14 cellular contexts compared by ENCODE assay signal in the genomic region with DNA sequence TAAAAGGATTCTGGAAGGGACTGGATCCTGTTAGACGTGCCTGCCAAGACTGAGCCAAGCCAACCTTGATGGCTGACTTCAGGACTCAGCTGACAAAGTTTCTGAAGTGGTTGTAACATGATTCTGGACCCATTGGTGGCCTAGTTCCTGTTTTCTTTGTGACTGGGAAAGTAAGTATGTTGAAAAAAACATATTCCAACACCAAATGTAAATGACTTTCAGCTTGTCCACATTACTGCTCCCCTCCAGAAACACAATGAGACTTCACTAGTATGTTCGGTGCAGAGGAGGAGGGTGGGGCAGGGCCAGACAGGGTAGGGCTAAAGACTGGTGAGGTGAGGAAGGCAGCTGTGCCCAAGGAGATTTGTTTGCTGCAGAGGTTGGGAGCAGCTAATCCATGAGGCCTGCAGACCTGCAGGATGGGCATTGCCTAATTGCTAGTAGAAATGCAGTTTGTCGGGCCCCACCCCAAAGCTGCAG. TPM values are rescaled to one million over a fixed set of nuclear protein-coding genes. Genes with fewer than 3 reads are reported as not detected.
DNase-seq lines count a peak whose midpoint lies in the region; ATAC-seq and TF ChIP-seq lines count a peak whose summit lies in the region.
"Had no signal": no experiment of that assay in that cellular context is flagged by ENCODE, and none has a peak within 500 bp of the region (broad histone marks: within the 10 kb centered on the region; RNA-seq: fewer than 3 reads in every experiment).

No MANE protein-coding gene starts in this region.

- H3K79me1 ChIP-seq in IMR-90 (ENCODE audit: low read depth in 1 of 2, low read length in 2 of 2) = peaks cover 15 to 63% of the 10 kb centered on the region in 2 experiments

- H3K4me1 ChIP-seq in IMR-90 (ENCODE audit: control insufficient read depth, insufficient read depth, low read length) = peaks cover 26% of the 10 kb centered on the region
- H3K4me1 ChIP-seq in left ventricle myocardium inferior = peaks cover 42% of the 10 kb centered on the region
- H3K4me1 ChIP-seq in skeletal muscle tissue (ENCODE audit: control insufficient read depth in 3 of 3, insufficient read depth in 3 of 3, low read length in 3 of 3) = peaks cover 33 to 42% (median 37%) of the 10 kb centered on the region in 3 donors

- H2BK20ac ChIP-seq in IMR-90 (ENCODE audit: low read depth, low read length) = no peak overlapping the region

- peak overlapping the region; percentile 25; the same call in 1 of the 3 replicates for H2BK15ac ChIP-seq in IMR-90 (ENCODE audit: low read depth, low read length)

- no peak overlapping the region; the same call in 1 of the 2 replicates for H3K9ac ChIP-seq in IMR-90 (ENCODE audit: low read depth, low read length)
- peak overlapping the region in 2 of 3 donors; percentile 48 to 74 for H3K9ac ChIP-seq in skeletal muscle tissue (ENCODE audit: low read depth in 1 of 3, low read length in 3 of 3)

- peak overlapping the region; percentile 72 for H2AK9ac ChIP-seq in IMR-90 (replicated peaks; ENCODE audit: low read depth, low read length, poor library complexity)

- H3K27ac ChIP-seq in IMR-90 (ENCODE audit: insufficient read depth, low read length) = peak overlapping the region; percentile 85; the same call in 1 of the 2 replicates
- peak overlapping the region; percentile 67 for H3K27ac ChIP-seq in left ventricle myocardium inferior (replicated peaks)
- H3K27ac ChIP-seq in skeletal muscle tissue (ENCODE audit: low read depth, low read length) = peak overlapping the region; percentile 74
- H3K27ac ChIP-seq: SJSA1, stomach had no signal

- H3K14ac ChIP-seq in IMR-90 (replicated peaks; ENCODE audit: low read depth, low read length) = peak overlapping the region; percentile 76; the same call in 1 of the 2 replicates

- H3K36me3 ChIP-seq in IMR-90 (ENCODE audit: control insufficient read depth, insufficient read depth, low read length) = peaks cover 51% of the 10 kb centered on the region
- H3K36me3 ChIP-seq in left ventricle myocardium inferior = peaks cover 91% of the 10 kb centered on the region
- peaks cover 44 to 63% (median 55%) of the 10 kb centered on the region in 3 donors for H3K36me3 ChIP-seq in skeletal muscle tissue (ENCODE audit: control insufficient read depth in 3 of 3, insufficient read depth in 3 of 3, low read length in 3 of 3)

- WGBS in IMR-90 (ENCODE audit: extremely low coverage in 2 of 2, insufficient read length in 1 of 2), 2 experiments = 40% methylated on average over 1 of the region's 3 CpGs; no CpG with 5 or more reads in 1 of the 2 experiments

- peak; percentile 63 for ATAC-seq in IMR-90 (ENCODE audit: low read depth)
- no peak for ATAC-seq in HG03280 (IDR thresholded peaks at IDR 0.05; ENCODE audit: unreplicated experiment)

- in situ Hi-C loops in IMR-90 (cut with MboI; ENCODE audit: low sequenced_read_pairs) = no loop called here
- in situ Hi-C loops in astrocyte of the spinal cord (cut with HindIII; ENCODE audit: low sequenced_read_pairs) = no loop called here

- H4K20me1 ChIP-seq in IMR-90 (ENCODE audit: insufficient read depth, low read length) = peaks cover 5% of the 10 kb centered on the region

- H3K4ac ChIP-seq in IMR-90 (ENCODE audit: low read depth, low read length) = peak overlapping the region; percentile 80

- dilution Hi-C loops in IMR-90 (cut with HindIII; ENCODE audit: low sequenced_read_pairs, unreplicated experiment) = no loop called here

- peak overlapping the region; percentile 58 for H3K18ac ChIP-seq in IMR-90 (ENCODE audit: low read depth, low read length)

- H2AFZ ChIP-seq in IMR-90 (replicated peaks; ENCODE audit: low read length, poor library complexity) = peak overlapping the region; percentile 12

- intact Hi-C loops in IMR-90 (cut with micrococcal nuclease) (no loop called here), left ventricle myocardium inferior (cut with micrococcal nuclease) (no loop called here)

- H3K27me3 ChIP-seq in IMR-90 (ENCODE audit: control insufficient read depth, insufficient read depth, low read length) (no peaks in the 10 kb centered on the region), left ventricle myocardium inferior (ENCODE audit: low read depth) (no peaks in the 10 kb centered on the region), skeletal muscle tissue (ENCODE audit: control insufficient read depth in 3 of 3, insufficient read depth in 3 of 3, low read length in 3 of 3) (no peaks in the 10 kb centered on the region)
- H3K27me3 ChIP-seq: SJSA1, stomach had no signal

- peaks cover 26% of the 10 kb centered on the region for H3K9me1 ChIP-seq in IMR-90 (ENCODE audit: insufficient read depth, low read length)

- H4K8ac ChIP-seq in IMR-90 (ENCODE audit: low read depth in 2 of 2, low read length in 2 of 2) = peak overlapping the region in 1 of 2 experiments; percentile 27; a peak in 1 of 4 replicates

- peak overlapping the region; percentile 54 for H2BK120ac ChIP-seq in IMR-90 (ENCODE audit: low read depth, low read length)

- DNase-seq in IMR-90 = peak; percentile 62
- DNase-seq in astrocyte of the spinal cord (ENCODE audit: low read depth, low spot score) = peak; percentile 71
- no peak for DNase-seq in left ventricle myocardium inferior
- DNase-seq in GOT3 (lab: John Stamatoyannopoulos, UW) = no peak
- DNase-seq in activated gamma-delta T cell (lab: John Stamatoyannopoulos, UW) = no peak
- DNase-seq in NCI-H1417 treated with DMSO at 0.1 percent for 48 hours (lab: John Stamatoyannopoulos, UW) = no peak
- DNase-seq: NCI-H1417, NCI-H774, occipital lobe, stomach had no signal

- peak overlapping the region; percentile 38 for H4K91ac ChIP-seq in IMR-90 (ENCODE audit: insufficient read depth, low read depth, low read length)

- POLR2A ChIA-PET in IMR-90 (lab: Charles Lee; ENCODE audit: unreplicated experiment) = interaction anchor here (0.8 kb wide), 1 partner anchor 27 kb away, joined by 4 read pairs; a partner anchor contains a TSS

- H3K4me3 ChIP-seq in IMR-90 (ENCODE audit: insufficient read depth, low read depth, low read length) (no peak overlapping the region), astrocyte of the spinal cord (ENCODE audit: low read depth, low read length) (no peak overlapping the region), left ventricle myocardium inferior (no peak overlapping the region), skeletal muscle tissue (ENCODE audit: low read length in 3 of 3) (peak overlapping the region in 2 of 3 donors; percentile 24 to 40)
- H3K4me3 ChIP-seq: lung, SJSA1, stomach had no signal

- H3K56ac ChIP-seq in IMR-90 (ENCODE audit: extremely low read depth, insufficient read depth, low read length) = no peak overlapping the region

- H4K5ac ChIP-seq in IMR-90 (ENCODE audit: low read depth, low read length) = peak overlapping the region; percentile 50

- H3K9me3 ChIP-seq in IMR-90 (ENCODE audit: control insufficient read depth, insufficient read depth, low read length) = 0 out of 2 replicates have a peak, but pooled peaks cover 2% of the 10 kb centered on the region
- H3K9me3 ChIP-seq in left ventricle myocardium inferior (replicated peaks) = no peaks in the 10 kb centered on the region
- no peaks in the 10 kb centered on the region for H3K9me3 ChIP-seq in skeletal muscle tissue (ENCODE audit: control insufficient read depth in 3 of 3, low read length in 3 of 3)
- H3K9me3 ChIP-seq: SJSA1, stomach had no signal

- CTCF ChIA-PET in IMR-90 (lab: Yijun Ruan, JAX) = interaction anchor here (0.7 to 1.1 kb wide), 2 partner anchors 8 to 12 kb away, joined by 3 read pairs; no protein-coding TSS in a partner anchor

- no peak for TF ChIP-seq RAD21 in IMR-90 (IDR thresholded peaks at IDR 0.05; ENCODE audit: low read length)

- TF ChIP-seq POLR2A in IMR-90 (IDR thresholded peaks at IDR 0.05; ENCODE audit: low read depth, low read length) = no peak

- no TSS peak for BruUV-seq in IMR-90 (replicated peaks; lab: Mats Ljungman, UMichigan)

- peak overlapping the region; percentile 77; the same call in 1 of the 2 replicates for H2AK5ac ChIP-seq in IMR-90 (ENCODE audit: low read depth, low read length)

- peak overlapping the region; percentile 78 for H2BK5ac ChIP-seq in IMR-90 (ENCODE audit: low read depth, low read length, poor library complexity, severe bottlenecking)

- TF ChIP-seq CTCF in IMR-90 (conservative IDR thresholded peaks at IDR 0.05; ENCODE audit: low read depth, low read length) (no peak), astrocyte of the spinal cord (IDR thresholded peaks at IDR 0.05; ENCODE audit: low read depth, low read length) (no peak), left ventricle myocardium inferior (IDR thresholded peaks at IDR 0.05; ENCODE audit: borderline replicate concordance) (no peak)

- no peak overlapping the region for H3K4me2 ChIP-seq in IMR-90 (ENCODE audit: low read depth, low read length)

- peak overlapping the region; percentile 66 for H3K23ac ChIP-seq in IMR-90 (ENCODE audit: low read depth, low read length)

TF ChIP-seq in IMR-90, 13 proteins besides CTCF, POLR2A, EP300 and RAD21 (continues in another document):
- TF ChIP-seq RCOR1 (IDR thresholded peaks at IDR 0.05; ENCODE audit: insufficient replicate concordance, low read length) = no peak
- no peak for TF ChIP-seq CEBPB (IDR thresholded peaks at IDR 0.05; ENCODE audit: low read depth, low read length)
- no peak for TF ChIP-seq MAFK (IDR thresholded peaks at IDR 0.05; ENCODE audit: low read depth, low read length)
- no peak for TF ChIP-seq RFX5 (IDR thresholded peaks at IDR 0.05; ENCODE audit: low read depth, low read length)

RNA-seq across cellular contexts. Expression of a gene that starts 26.4 kb away (rescaled TPM):
- total RNA-seq in IMR-90 (2012; rRNA removed) (57.5 and 60.6 TPM in 2 replicates), left ventricle myocardium inferior (86.0 TPM), skeletal muscle tissue (35.5 TPM)
- 36.0 and 38.0 TPM in 2 replicates for polyA plus RNA-seq in IMR-90 (2012; rRNA removed)
- 21.3 and 29.7 TPM in 2 replicates for polyA plus RNA-seq in IMR-90 (2012; cell fraction: cytosol; rRNA removed)
- polyA plus RNA-seq in IMR-90 (2012; cell fraction: nucleus; rRNA removed; ENCODE audit: low replicate concordance) = 26.3 and 44.4 TPM in 2 replicates

RNA-seq across cellular contexts. Expression of a gene that starts 36.1 kb away (rescaled TPM):
- total RNA-seq in IMR-90 (2012; rRNA removed) (42.5 and 47.9 TPM in 2 replicates), left ventricle myocardium inferior (25.9 TPM), skeletal muscle tissue (20.9 TPM)
- polyA plus RNA-seq in IMR-90 (2012; rRNA removed) = 31.3 and 32.3 TPM in 2 replicates
- polyA plus RNA-seq in IMR-90 (2012; cell fraction: cytosol; rRNA removed) = 24.2 and 46.9 TPM in 2 replicates
- 30.5 and 63.2 TPM in 2 replicates for polyA plus RNA-seq in IMR-90 (2012; cell fraction: nucleus; rRNA removed; ENCODE audit: low replicate concordance)

RNA-seq across cellular contexts. Expression of a gene that starts 44.8 kb away (rescaled TPM):
- 5.3 and 5.6 TPM in 2 replicates for total RNA-seq in IMR-90 (2012; rRNA removed)
- polyA plus RNA-seq in IMR-90 (2012; rRNA removed) = 36.6 and 39.0 TPM in 2 replicates
- 14.8 and 45.8 TPM in 2 replicates for polyA plus RNA-seq in IMR-90 (2012; cell fraction: cytosol; rRNA removed)
- 35.9 and 73.0 TPM in 2 replicates for polyA plus RNA-seq in IMR-90 (2012; cell fraction: nucleus; rRNA removed; ENCODE audit: low replicate concordance)
- total RNA-seq in left ventricle myocardium inferior = 146 TPM
- total RNA-seq in skeletal muscle tissue = 12.0 TPM

RNA-seq across cellular contexts. Expression of a gene that starts 48.0 kb away (rescaled TPM):
- total RNA-seq in IMR-90 (2012; rRNA removed) (1.7 and 2.3 TPM in 2 replicates), left ventricle myocardium inferior (6.4 TPM), skeletal muscle tissue (3.1 TPM)
- polyA plus RNA-seq in IMR-90 (2012; rRNA removed) = 5.7 and 6.1 TPM in 2 replicates
- 4.5 and 5.5 TPM in 2 replicates for polyA plus RNA-seq in IMR-90 (2012; cell fraction: cytosol; rRNA removed)
- polyA plus RNA-seq in IMR-90 (2012; cell fraction: nucleus; rRNA removed; ENCODE audit: low replicate concordance) = 29.9 and 39.6 TPM in 2 replicates

Comparison
In these comparisons a context has a peak if more than half of its experiments do, and no peak if none do; other contexts are left out.
1. DNase-seq: peak in IMR-90 (single experiment) and astrocyte of the spinal cord (single experiment); none in left ventricle myocardium inferior (single experiment), GOT3 (single experiment), activated gamma-delta T cell (single experiment) and NCI-H1417 treated with DMSO at 0.1 percent for 48 hours (single experiment).
2. H3K4me3 ChIP-seq: peak in skeletal muscle tissue (2 of 3); none in IMR-90 (single experiment), astrocyte of the spinal cord (single experiment) and left ventricle myocardium inferior (single experiment).
3. RNA of a gene that starts 44.8 kb away (total RNA-seq): 146 TPM in left ventricle myocardium inferior (single experiment); 12.0 TPM in skeletal muscle tissue (single experiment) and 5.3 to 5.6 TPM in IMR-90; every median in the first group is over 10 times any median in the second.
4. Peak in every context shown above with its lines, with median percentiles within 50 percentile points of each other: H3K27ac ChIP-seq.